Comparison of ENCODE assay signal across 1 cellular context in the genomic region with DNA sequence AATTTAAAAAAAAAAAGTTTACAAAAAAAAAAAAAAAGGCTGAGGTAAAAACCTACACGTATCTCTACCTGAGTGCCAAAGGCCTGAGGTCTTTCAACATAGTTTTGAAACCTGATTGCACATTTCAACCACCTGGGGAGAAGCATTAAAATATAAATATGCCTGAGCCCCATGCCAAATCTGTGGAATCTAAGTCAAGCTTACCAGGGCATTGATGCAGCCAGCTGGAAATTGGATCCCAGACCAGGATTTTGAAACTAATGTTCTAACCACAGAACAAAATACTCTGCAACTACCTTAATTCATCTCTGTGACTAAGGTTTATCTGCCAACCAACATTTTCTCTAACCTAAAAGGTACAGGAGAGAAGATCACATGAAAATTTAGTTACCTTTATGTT.
TF ChIP-seq lines count a peak whose summit lies in the region.

No MANE protein-coding gene starts in this region.

TF ChIP-seq in WTC11, 78 proteins besides CTCF, POLR2A, EP300 and RAD21:
- TF ChIP-seq MXD4 (CRISPR knock-in tag; IDR thresholded peaks at IDR 0.05; ENCODE audit: borderline replicate concordance) (no peak), CREM (CRISPR knock-in tag; IDR thresholded peaks at IDR 0.05) (no peak), NFYB (CRISPR knock-in tag; conservative IDR thresholded peaks at IDR 0.05; ENCODE audit: low read depth) (no peak), EMX1 (CRISPR knock-in tag; IDR thresholded peaks at IDR 0.05) (no peak), ZNF396 (CRISPR knock-in tag; IDR thresholded peaks at IDR 0.05; ENCODE audit: borderline replicate concordance) (no peak)
- TF ChIP-seq, protein P1, sequence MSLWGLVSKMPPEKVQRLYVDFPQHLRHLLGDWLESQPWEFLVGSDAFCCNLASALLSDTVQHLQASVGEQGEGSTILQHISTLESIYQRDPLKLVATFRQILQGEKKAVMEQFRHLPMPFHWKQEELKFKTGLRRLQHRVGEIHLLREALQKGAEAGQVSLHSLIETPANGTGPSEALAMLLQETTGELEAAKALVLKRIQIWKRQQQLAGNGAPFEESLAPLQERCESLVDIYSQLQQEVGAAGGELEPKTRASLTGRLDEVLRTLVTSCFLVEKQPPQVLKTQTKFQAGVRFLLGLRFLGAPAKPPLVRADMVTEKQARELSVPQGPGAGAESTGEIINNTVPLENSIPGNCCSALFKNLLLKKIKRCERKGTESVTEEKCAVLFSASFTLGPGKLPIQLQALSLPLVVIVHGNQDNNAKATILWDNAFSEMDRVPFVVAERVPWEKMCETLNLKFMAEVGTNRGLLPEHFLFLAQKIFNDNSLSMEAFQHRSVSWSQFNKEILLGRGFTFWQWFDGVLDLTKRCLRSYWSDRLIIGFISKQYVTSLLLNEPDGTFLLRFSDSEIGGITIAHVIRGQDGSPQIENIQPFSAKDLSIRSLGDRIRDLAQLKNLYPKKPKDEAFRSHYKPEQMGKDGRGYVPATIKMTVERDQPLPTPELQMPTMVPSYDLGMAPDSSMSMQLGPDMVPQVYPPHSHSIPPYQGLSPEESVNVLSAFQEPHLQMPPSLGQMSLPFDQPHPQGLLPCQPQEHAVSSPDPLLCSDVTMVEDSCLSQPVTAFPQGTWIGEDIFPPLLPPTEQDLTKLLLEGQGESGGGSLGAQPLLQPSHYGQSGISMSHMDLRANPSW (CRISPR knock-in tag; conservative IDR thresholded peaks at IDR 0.05; ENCODE audit: low read depth) = no peak
- TF ChIP-seq, protein P2, sequence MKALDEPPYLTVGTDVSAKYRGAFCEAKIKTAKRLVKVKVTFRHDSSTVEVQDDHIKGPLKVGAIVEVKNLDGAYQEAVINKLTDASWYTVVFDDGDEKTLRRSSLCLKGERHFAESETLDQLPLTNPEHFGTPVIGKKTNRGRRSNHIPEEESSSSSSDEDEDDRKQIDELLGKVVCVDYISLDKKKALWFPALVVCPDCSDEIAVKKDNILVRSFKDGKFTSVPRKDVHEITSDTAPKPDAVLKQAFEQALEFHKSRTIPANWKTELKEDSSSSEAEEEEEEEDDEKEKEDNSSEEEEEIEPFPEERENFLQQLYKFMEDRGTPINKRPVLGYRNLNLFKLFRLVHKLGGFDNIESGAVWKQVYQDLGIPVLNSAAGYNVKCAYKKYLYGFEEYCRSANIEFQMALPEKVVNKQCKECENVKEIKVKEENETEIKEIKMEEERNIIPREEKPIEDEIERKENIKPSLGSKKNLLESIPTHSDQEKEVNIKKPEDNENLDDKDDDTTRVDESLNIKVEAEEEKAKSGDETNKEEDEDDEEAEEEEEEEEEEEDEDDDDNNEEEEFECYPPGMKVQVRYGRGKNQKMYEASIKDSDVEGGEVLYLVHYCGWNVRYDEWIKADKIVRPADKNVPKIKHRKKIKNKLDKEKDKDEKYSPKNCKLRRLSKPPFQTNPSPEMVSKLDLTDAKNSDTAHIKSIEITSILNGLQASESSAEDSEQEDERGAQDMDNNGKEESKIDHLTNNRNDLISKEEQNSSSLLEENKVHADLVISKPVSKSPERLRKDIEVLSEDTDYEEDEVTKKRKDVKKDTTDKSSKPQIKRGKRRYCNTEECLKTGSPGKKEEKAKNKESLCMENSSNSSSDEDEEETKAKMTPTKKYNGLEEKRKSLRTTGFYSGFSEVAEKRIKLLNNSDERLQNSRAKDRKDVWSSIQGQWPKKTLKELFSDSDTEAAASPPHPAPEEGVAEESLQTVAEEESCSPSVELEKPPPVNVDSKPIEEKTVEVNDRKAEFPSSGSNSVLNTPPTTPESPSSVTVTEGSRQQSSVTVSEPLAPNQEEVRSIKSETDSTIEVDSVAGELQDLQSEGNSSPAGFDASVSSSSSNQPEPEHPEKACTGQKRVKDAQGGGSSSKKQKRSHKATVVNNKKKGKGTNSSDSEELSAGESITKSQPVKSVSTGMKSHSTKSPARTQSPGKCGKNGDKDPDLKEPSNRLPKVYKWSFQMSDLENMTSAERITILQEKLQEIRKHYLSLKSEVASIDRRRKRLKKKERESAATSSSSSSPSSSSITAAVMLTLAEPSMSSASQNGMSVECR (CRISPR knock-in tag; IDR thresholded peaks at IDR 0.05; ENCODE audit: borderline replicate concordance) = no peak
- TF ChIP-seq, protein P3, sequence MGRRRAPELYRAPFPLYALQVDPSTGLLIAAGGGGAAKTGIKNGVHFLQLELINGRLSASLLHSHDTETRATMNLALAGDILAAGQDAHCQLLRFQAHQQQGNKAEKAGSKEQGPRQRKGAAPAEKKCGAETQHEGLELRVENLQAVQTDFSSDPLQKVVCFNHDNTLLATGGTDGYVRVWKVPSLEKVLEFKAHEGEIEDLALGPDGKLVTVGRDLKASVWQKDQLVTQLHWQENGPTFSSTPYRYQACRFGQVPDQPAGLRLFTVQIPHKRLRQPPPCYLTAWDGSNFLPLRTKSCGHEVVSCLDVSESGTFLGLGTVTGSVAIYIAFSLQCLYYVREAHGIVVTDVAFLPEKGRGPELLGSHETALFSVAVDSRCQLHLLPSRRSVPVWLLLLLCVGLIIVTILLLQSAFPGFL (CRISPR knock-in tag; IDR thresholded peaks at IDR 0.05; ENCODE audit: borderline replicate concordance) = no peak
